In genomic region chr11:117980280-117980679, GRCh38 we compare ENCODE assay signal across 1 cellular context.
TF ChIP-seq lines count a peak whose summit lies in the region.

No MANE protein-coding gene starts in this region.

TF ChIP-seq in HepG2, 621 proteins besides CTCF, POLR2A, EP300 and RAD21:
- TF ChIP-seq ARNT (IDR thresholded peaks at IDR 0.05) (no peak), NR1H2 (CRISPR knock-in tag; IDR thresholded peaks at IDR 0.05; ENCODE audit: borderline replicate concordance, low read depth) (no peak), ZNF180 (CRISPR knock-in tag; IDR thresholded peaks at IDR 0.05; ENCODE audit: borderline replicate concordance, low read depth) (no peak)
